In the genomic region with DNA sequence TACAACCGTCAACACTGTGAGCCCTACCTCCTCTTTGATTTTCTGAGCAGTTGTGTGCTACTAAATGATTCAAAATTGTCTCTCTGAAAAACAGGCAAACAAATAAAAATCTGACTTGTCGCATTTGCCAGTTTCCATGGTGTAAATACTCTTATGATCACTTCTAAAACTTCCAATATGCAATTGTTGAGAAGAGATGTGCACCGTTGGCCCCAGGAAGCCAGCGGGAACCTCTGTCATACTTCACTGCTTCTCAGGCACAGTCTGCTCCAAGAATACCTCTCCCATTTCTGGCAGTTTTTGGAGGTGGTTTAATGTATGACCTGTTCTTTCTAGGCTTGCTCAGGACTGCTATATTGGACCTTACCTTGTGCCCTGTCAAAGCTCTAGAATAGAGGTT, we compare ENCODE assay signal across 19 cellular contexts.
A peak's percentile ranks its signal among the peaks of the same experiment; 100 is the strongest.
DNase-seq lines count a peak whose midpoint lies in the region; ATAC-seq and TF ChIP-seq lines count a peak whose summit lies in the region.
"Had no signal": no experiment of that assay in that cellular context is flagged by ENCODE, and none has a peak within 500 bp of the region (broad histone marks: within the 10 kb centered on the region; RNA-seq: fewer than 3 reads in every experiment).

No MANE protein-coding gene starts in this region.

- DNase-seq in H9: no peak
- peak in 3 of 10 donors; percentile 5 to 32 (median 12) for DNase-seq in dorsolateral prefrontal cortex
- DNase-seq in mesothelial cell of epicardium (ENCODE audit: low spot score in 2 of 2, unreplicated experiment in 2 of 2): no peak
- DNase-seq in transverse colon: no peak
- no peak for DNase-seq in stimulated activated CD4-positive, alpha-beta T cell treated with anti-CD3 and anti-CD28 coated beads, Interleukin-12 subunit alpha, Interleukin-12 subunit beta, amount 100 ng/mL, for 4 hours
- DNase-seq: CD8-positive, alpha-beta T cell; DND-41; IMR-90; NCI-H1092 treated with DMSO at 0.1 percent for 48 hours; NCI-H1436 treated with DMSO at 0.1 percent for 48 hours; NCI-H2029; NCI-H345; NCI-H526; OCI-M1 had no signal

- H3K79me1 ChIP-seq in H9 (ENCODE audit: insufficient read depth, low read depth, low read length, poor library complexity, severe bottlenecking): no peaks in the 10 kb centered on the region

- H2AFZ ChIP-seq in H9 (ENCODE audit: low read length): no peak overlapping the region

- H3K9ac ChIP-seq in H9 (ENCODE audit: extremely low read depth, insufficient read length, low read length): no peak overlapping the region
- H3K9ac ChIP-seq: KMS-11 had no signal

- no peak overlapping the region for H3K4ac ChIP-seq in H9 (ENCODE audit: low read depth, low read length)

- peaks cover 3 to 4% of the 10 kb centered on the region in 2 experiments; a peak in 2 of 4 replicates for H3K4me1 Mint-ChIP-seq in H9
- peaks cover 22% of the 10 kb centered on the region for H3K4me1 Mint-ChIP-seq in mesothelial cell of epicardium

- H3K4me3 ChIP-seq in dorsolateral prefrontal cortex: peak overlapping the region; percentile 8 to 73 (median 52)
- no peak overlapping the region for H3K4me3 ChIP-seq in transverse colon
- H3K4me3 ChIP-seq: GM12878, HAP-1 had no signal

- no peak overlapping the region for H4K91ac ChIP-seq in H9 (ENCODE audit: insufficient read length, low read depth, low read length)

- no peak for TF ChIP-seq POLR2A in transverse colon (IDR thresholded peaks at IDR 0.05)

- H4K20me1 ChIP-seq in H9 (ENCODE audit: control insufficient read depth, insufficient read depth, insufficient read length): no peaks in the 10 kb centered on the region

- no peak overlapping the region for H3K56ac ChIP-seq in H9 (ENCODE audit: insufficient read length, low read depth, low read length)

- H3K23ac ChIP-seq in H9 (ENCODE audit: insufficient read length, low read depth, low read length): no peak overlapping the region

- H3K27me3 Mint-ChIP-seq in H9 (ENCODE audit: low read depth): no peaks in the 10 kb centered on the region
- H3K27me3 Mint-ChIP-seq in mesothelial cell of epicardium (ENCODE audit: low read depth): no peaks in the 10 kb centered on the region

- H3K4me3 Mint-ChIP-seq in H9: no peak overlapping the region
- no peak overlapping the region for H3K4me3 Mint-ChIP-seq in mesothelial cell of epicardium
- H3K4me3 Mint-ChIP-seq: CD8-positive, alpha-beta T cell had no signal

- H3T11ph ChIP-seq in H9 (ENCODE audit: low read length): no peak overlapping the region

- no peak overlapping the region for H3K14ac ChIP-seq in H9 (ENCODE audit: insufficient read depth, low read length)

- TF ChIP-seq CTCF in H9 (conservative IDR thresholded peaks at IDR 0.05): no peak
- no peak for TF ChIP-seq CTCF in dorsolateral prefrontal cortex (IDR thresholded peaks at IDR 0.05 in 54 of 56, conservative IDR thresholded peaks at IDR 0.05 in 2 of 56; ENCODE audit: low read depth in 1 of 56, partially characterized antibody in 56 of 56)
- TF ChIP-seq CTCF in mesothelial cell of epicardium (IDR thresholded peaks at IDR 0.05; ENCODE audit: unreplicated experiment): no peak
- no peak for TF ChIP-seq CTCF in transverse colon (IDR thresholded peaks at IDR 0.05)

- H2BK20ac ChIP-seq in H9 (ENCODE audit: low read depth, low read length, poor library complexity, severe bottlenecking): peak overlapping the region; percentile 83

- WGBS in H9 (ENCODE audit: extremely low coverage, insufficient read length, low lambda C conversion rate): no CpG with 5 or more reads among the region's 4 CpGs
- WGBS in transverse colon (ENCODE audit: low coverage in 1 of 2), 2 donors: 84 to 86% methylated on average over 4 of the region's 4 CpGs

- no peak for ATAC-seq in HG03439 (IDR thresholded peaks at IDR 0.05; ENCODE audit: unreplicated experiment)
- no peak for ATAC-seq in HG02759 (IDR thresholded peaks at IDR 0.05; ENCODE audit: unreplicated experiment)
- ATAC-seq: CD8-positive, alpha-beta T cell; GM12878 had no signal

- H2AK5ac ChIP-seq in H9 (ENCODE audit: insufficient read length, low read length): no peak overlapping the region

- H4K5ac ChIP-seq in H9 (ENCODE audit: insufficient read length, low read depth, low read length): no peak overlapping the region

- H3K18ac ChIP-seq in H9 (ENCODE audit: insufficient read length, low read depth, low read length): no peak overlapping the region

- in situ Hi-C loops in transverse colon (cut with MboI; ENCODE audit: low pct_ligation_motif_present in 1 of 4, low pct_unique_long_range_greater_than_20kb in 1 of 4, low sequenced_read_pairs in 3 of 4): no loop called here

- H3K36me3 ChIP-seq in transverse colon: no peaks in the 10 kb centered on the region
- H3K36me3 ChIP-seq: HAP-1 had no signal

- no peaks in the 10 kb centered on the region for H3K4me1 ChIP-seq in H9 (ENCODE audit: insufficient read depth, low read length)
- H3K4me1 ChIP-seq in transverse colon: no peaks in the 10 kb centered on the region
- H3K4me1 ChIP-seq: HAP-1 had no signal

- no peak overlapping the region for H4K8ac ChIP-seq in H9 (replicated peaks; ENCODE audit: insufficient read length, low read depth, low read length)

- no peak overlapping the region for H3K27ac ChIP-seq in H9 (ENCODE audit: insufficient read length, low read depth, low read length)
- H3K27ac ChIP-seq in dorsolateral prefrontal cortex: peak overlapping the region; percentile 58 to 97 (median 91)
- H3K27ac ChIP-seq in transverse colon: no peak overlapping the region
- H3K27ac ChIP-seq: KMS-11 had no signal

- no peaks in the 10 kb centered on the region for H3K23me2 ChIP-seq in H9 (ENCODE audit: insufficient read length, low read depth, low read length, poor library complexity, severe bottlenecking)

- H3K9me3 Mint-ChIP-seq in H9: peaks cover 0 to 7% of the 10 kb centered on the region in 2 experiments; a peak in 2 of 5 replicates
- peaks cover 8% of the 10 kb centered on the region for H3K9me3 Mint-ChIP-seq in mesothelial cell of epicardium

- no peaks in the 10 kb centered on the region for H3K79me2 ChIP-seq in H9 (ENCODE audit: insufficient read depth, low read length)

- no peak overlapping the region for H3K4me2 ChIP-seq in H9 (ENCODE audit: insufficient read depth, insufficient read length, low read length)
- H3K4me2 ChIP-seq: KMS-11 had no signal

- no peak overlapping the region for H2BK12ac ChIP-seq in H9 (ENCODE audit: insufficient read length, low read depth, low read length)

- H3K27ac Mint-ChIP-seq in H9: peak overlapping the region in 1 of 3 experiments; percentile 37; a peak in 1 of 7 replicates
- H3K27ac Mint-ChIP-seq in mesothelial cell of epicardium: peak overlapping the region; percentile 23
- H3K27ac Mint-ChIP-seq: CD8-positive, alpha-beta T cell had no signal

- H2BK5ac ChIP-seq in H9 (ENCODE audit: insufficient read length, low read length): no peak overlapping the region

- H3K27me3 ChIP-seq in H9 (ENCODE audit: insufficient read depth, low read length): no peaks in the 10 kb centered on the region
- H3K27me3 ChIP-seq in dorsolateral prefrontal cortex: no peaks in the 10 kb centered on the region
- H3K27me3 ChIP-seq in transverse colon: no peaks in the 10 kb centered on the region

- no peak overlapping the region for H2BK15ac ChIP-seq in H9 (ENCODE audit: low read depth, low read length)

- H3K9me3 ChIP-seq in H9 (ENCODE audit: control insufficient read depth, low read depth, low read length) (no peaks in the 10 kb centered on the region), transverse colon (no peaks in the 10 kb centered on the region)
- H3K9me3 ChIP-seq: HAP-1 had no signal

- intact Hi-C loops in dorsolateral prefrontal cortex (cut with DNase I): loop anchor here (5.0 to 10.0 kb wide), 3 partner anchors 65 to 193 kb away; a partner anchor contains a TSS
- intact Hi-C loops in transverse colon (cut with DNase I; ENCODE audit: low total_unique reads): no loop called here

- H3K36me3 Mint-ChIP-seq in H9 (ENCODE audit: insufficient read depth in 1 of 3, low read depth in 3 of 3) (peaks cover 0 to 5% (median 1%) of the 10 kb centered on the region in 3 experiments; a peak in 3 of 7 replicates), mesothelial cell of epicardium (no peaks in the 10 kb centered on the region)
- H3K36me3 Mint-ChIP-seq: CD8-positive, alpha-beta T cell had no signal

- TF ChIP-seq EP300 in transverse colon (IDR thresholded peaks at IDR 0.05; ENCODE audit: low read depth): no peak

- H2BK120ac ChIP-seq in H9 (ENCODE audit: low read depth, low read length, poor library complexity, severe bottlenecking): no peak overlapping the region

Comparison
In these comparisons a context has a peak if more than half of its experiments do, and no peak if none do; other contexts are left out.
1. H3K27ac ChIP-seq: peak in dorsolateral prefrontal cortex (59 of 59); none in H9 (single experiment) and transverse colon (0 of 4).
2. H3K4me3 ChIP-seq: peak in dorsolateral prefrontal cortex (59 of 59); none in transverse colon (0 of 4).